In the genomic region with DNA sequence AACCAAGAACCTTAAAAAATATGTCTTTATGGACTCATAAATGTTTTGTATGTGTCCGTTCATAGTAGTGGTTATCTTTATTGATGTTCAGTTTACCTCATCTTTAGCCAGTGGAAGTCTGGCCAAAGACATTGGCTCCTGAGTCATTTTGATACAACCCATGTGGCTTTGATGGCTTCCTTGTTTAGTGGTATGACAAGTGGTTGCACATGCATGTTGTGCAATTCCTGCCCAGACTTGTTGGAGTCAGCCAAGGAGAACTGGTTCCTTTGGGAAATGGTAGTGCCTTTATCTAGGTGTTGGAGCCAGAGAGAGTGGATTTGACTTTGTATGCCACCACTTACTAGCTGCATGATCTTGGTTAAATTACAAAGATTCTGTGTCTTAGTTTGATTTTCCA, we compare ENCODE assay signal across 15 cellular contexts.
DNase-seq lines count a peak whose midpoint lies in the region; ATAC-seq, FAIRE-seq and TF ChIP-seq lines count a peak whose summit lies in the region.
"Had no signal": no experiment of that assay in that cellular context is flagged by ENCODE, and none has a peak within 500 bp of the region (broad histone marks: within the 10 kb centered on the region; RNA-seq: fewer than 3 reads in every experiment).

No MANE protein-coding gene starts in this region.

- intact Hi-C loops in sciatic nerve (cut with DNase I) = no loop called here

- TF ChIP-seq CTCF in bronchial epithelial cell (IDR thresholded peaks at IDR 0.05; ENCODE audit: insufficient read depth, low read length, severe bottlenecking) = no peak

- peak; percentile 31 for DNase-seq in SIG-M5 treated with dmso at 0.1 percent for 504 hours (lab: John Stamatoyannopoulos, UW; ENCODE audit: unreplicated experiment)
- no peak for DNase-seq in SIG-M5 (lab: John Stamatoyannopoulos, UW)
- DNase-seq in HT1080 (ENCODE audit: low read depth) = peak; percentile 43
- DNase-seq in bronchial epithelial cell (ENCODE audit: low read depth) = peak; percentile 98
- DNase-seq in sciatic nerve (ENCODE audit: low spot score) = no peak
- no peak for DNase-seq in HT-29 (ENCODE audit: low spot score)
- DNase-seq in ACHN = no peak
- DNase-seq: activated CD8-positive, alpha-beta memory T cell treated with anti-CD3 and anti-CD28 coated beads for 24 hours; anterior cingulate cortex; effector memory CD8-positive, alpha-beta T cell; substantia nigra had no signal

- H3K27me3 ChIP-seq in bronchial epithelial cell (ENCODE audit: control insufficient read depth, insufficient read depth, low read length) = no peaks in the 10 kb centered on the region
- H3K27me3 ChIP-seq: neural progenitor cell had no signal

- FAIRE-seq in bronchial epithelial cell (lab: Jason Lieb, UNC) = peak; percentile 96
- FAIRE-seq: A204.1, islet of Langerhans had no signal

- no peaks in the 10 kb centered on the region for H3K36me3 ChIP-seq in bronchial epithelial cell (ENCODE audit: control insufficient read depth, insufficient read depth, low read length)
- H3K36me3 ChIP-seq: neural progenitor cell had no signal

- H3K4me3 ChIP-seq in bronchial epithelial cell (ENCODE audit: low read depth, low read length) = no peak overlapping the region
- H3K4me3 ChIP-seq: neural progenitor cell had no signal

- in situ Hi-C loops in ACHN (cut with HindIII; ENCODE audit: low pct_ligation_motif_present, low pct_unique_long_range_greater_than_20kb, low sequenced_read_pairs) = no loop called here

- ATAC-seq in sciatic nerve = peak; percentile 57
- ATAC-seq in HG03460 (IDR thresholded peaks at IDR 0.05; ENCODE audit: unreplicated experiment) = no peak
- ATAC-seq: effector memory CD8-positive, alpha-beta T cell had no signal

Comparison
In these comparisons a context has a peak if more than half of its experiments do, and no peak if none do; other contexts are left out.
1. DNase-seq: peak in SIG-M5 treated with dmso at 0.1 percent for 504 hours (single experiment), HT1080 (single experiment) and bronchial epithelial cell (single experiment); none in SIG-M5 (single experiment), sciatic nerve (single experiment), HT-29 (single experiment) and ACHN (single experiment).